19 cellular contexts compared by ENCODE assay signal in genomic region chr5:170159101-170159698, GRCh38. TPM values are rescaled to one million over a fixed set of nuclear protein-coding genes. Genes with fewer than 3 reads are reported as not detected.
A peak's percentile ranks its signal among the peaks of the same experiment; 100 is the strongest.
DNase-seq lines count a peak whose midpoint lies in the region; ATAC-seq, FAIRE-seq and TF ChIP-seq lines count a peak whose summit lies in the region.
"Had no signal": no experiment of that assay in that cellular context is flagged by ENCODE, and none has a peak within 500 bp of the region (broad histone marks: within the 10 kb centered on the region; RNA-seq: fewer than 3 reads in every experiment).

No MANE protein-coding gene starts in this region.

- intact Hi-C loops in Right ventricle myocardium superior (cut with DNase I), result no loop called here

- H3K27ac ChIP-seq in RWPE2 (ENCODE audit: poor library complexity, severe bottlenecking), result no peak overlapping the region
- H3K27ac ChIP-seq: heart right ventricle, ovary had no signal

- H3K9me3 Mint-ChIP-seq in immature natural killer cell, result no peaks in the 10 kb centered on the region
- H3K9me3 Mint-ChIP-seq: activated naive CD4-positive, alpha-beta T cell treated with anti-CD3 and anti-CD28 coated beads, Interleukin-2, amount 50 U/mL, for 24 hours; stimulated activated naive B cell treated with anti-CD40 and anti-IgM and Interleukin-4, amounts not matched to agents 10 μg/mL and 1 μg/mL and 100 μg/mL, for 72 hours had no signal

- H3K4me1 ChIP-seq in RWPE2 (ENCODE audit: insufficient read depth, poor library complexity, severe bottlenecking), result no peaks in the 10 kb centered on the region
- H3K4me1 ChIP-seq: heart right ventricle had no signal

- H3K4me3 Mint-ChIP-seq in immature natural killer cell, result no peak overlapping the region
- H3K4me3 Mint-ChIP-seq: activated naive CD4-positive, alpha-beta T cell treated with anti-CD3 and anti-CD28 coated beads, Interleukin-2, amount 50 U/mL, for 24 hours; CD8-positive, alpha-beta memory T cell; stimulated activated naive B cell treated with anti-CD40 and anti-IgM and Interleukin-4, amounts not matched to agents 10 μg/mL and 1 μg/mL and 100 μg/mL, for 72 hours had no signal

- peak; percentile 74 for DNase-seq in HCEC 1CT
- DNase-seq in RWPE2 (ENCODE audit: low spot score), result no peak
- DNase-seq in fibroblast of peridontal ligament (ENCODE audit: extremely low read depth), result peak; percentile 54
- DNase-seq in Right ventricle myocardium superior, result no peak
- DNase-seq in immature natural killer cell, result no peak
- DNase-seq in iPS-NIHi7 (ENCODE audit: extremely low spot score), result no peak
- DNase-seq in GM19239 (ENCODE audit: insufficient read length, low spot score), result no peak
- DNase-seq: activated CD4-positive, alpha-beta T cell treated with anti-CD3 and anti-CD28 coated beads for 1 hour; CD8-positive, alpha-beta memory T cell; heart right ventricle; left cardiac atrium; MM.1S; NCI-H2029; ovary; stimulated activated naive B cell treated with anti-CD40 and anti-IgM and Interleukin-4, amounts not matched to agents 10 μg/mL and 1 μg/mL and 100 μg/mL, for 72 hours had no signal

- no peak for FAIRE-seq in GM19239 (lab: Jason Lieb, UNC)

- no peaks in the 10 kb centered on the region for H3K36me3 Mint-ChIP-seq in immature natural killer cell
- H3K36me3 Mint-ChIP-seq: activated naive CD4-positive, alpha-beta T cell treated with anti-CD3 and anti-CD28 coated beads, Interleukin-2, amount 50 U/mL, for 24 hours; CD8-positive, alpha-beta memory T cell; stimulated activated naive B cell treated with anti-CD40 and anti-IgM and Interleukin-4, amounts not matched to agents 10 μg/mL and 1 μg/mL and 100 μg/mL, for 72 hours had no signal

- no peak for TF ChIP-seq CTCF in RWPE2 (IDR thresholded peaks at IDR 0.05; ENCODE audit: poor library complexity, severe bottlenecking)

- no peaks in the 10 kb centered on the region for H3K9me3 ChIP-seq in RWPE2 (ENCODE audit: severe bottlenecking)
- H3K9me3 ChIP-seq: heart right ventricle, ovary had no signal

- ATAC-seq in RWPE2 (ENCODE audit: low read depth) (peak; percentile 85), Right ventricle myocardium superior (ENCODE audit: poor library complexity) (no peak)
- ATAC-seq: heart right ventricle; left cardiac atrium; stimulated activated naive B cell treated with anti-CD40 and anti-IgM and Interleukin-4, amounts not matched to agents 10 μg/mL and 1 μg/mL and 100 μg/mL, for 72 hours had no signal

- no peak overlapping the region for H3K27ac Mint-ChIP-seq in immature natural killer cell
- H3K27ac Mint-ChIP-seq: activated naive CD4-positive, alpha-beta T cell treated with anti-CD3 and anti-CD28 coated beads, Interleukin-2, amount 50 U/mL, for 24 hours; CD8-positive, alpha-beta memory T cell; stimulated activated naive B cell treated with anti-CD40 and anti-IgM and Interleukin-4, amounts not matched to agents 10 μg/mL and 1 μg/mL and 100 μg/mL, for 72 hours had no signal

- H3K36me3 ChIP-seq in RWPE2 (ENCODE audit: low read depth), result no peaks in the 10 kb centered on the region
- H3K36me3 ChIP-seq: heart right ventricle, ovary had no signal

- H3K27me3 Mint-ChIP-seq in immature natural killer cell (ENCODE audit: low read depth in 3 of 3), result no peaks in the 10 kb centered on the region
- H3K27me3 Mint-ChIP-seq: activated naive CD4-positive, alpha-beta T cell treated with anti-CD3 and anti-CD28 coated beads, Interleukin-2, amount 50 U/mL, for 24 hours; stimulated activated naive B cell treated with anti-CD40 and anti-IgM and Interleukin-4, amounts not matched to agents 10 μg/mL and 1 μg/mL and 100 μg/mL, for 72 hours had no signal

- H3K4me3 ChIP-seq in RWPE2 (ENCODE audit: severe bottlenecking), result no peak overlapping the region
- H3K4me3 ChIP-seq: heart right ventricle, ovary, smooth muscle cell had no signal

- H3K4me1 Mint-ChIP-seq in immature natural killer cell, result no peaks in the 10 kb centered on the region
- H3K4me1 Mint-ChIP-seq: activated naive CD4-positive, alpha-beta T cell treated with anti-CD3 and anti-CD28 coated beads, Interleukin-2, amount 50 U/mL, for 24 hours; CD8-positive, alpha-beta memory T cell had no signal

- H3K27me3 ChIP-seq in RWPE2 (ENCODE audit: insufficient read depth, poor library complexity, severe bottlenecking), result no peaks in the 10 kb centered on the region
- H3K27me3 ChIP-seq: heart right ventricle, ovary had no signal

RNA-seq across cellular contexts. Expression of gene FOXI1, which starts 53.5 kb away (rescaled TPM):
- total RNA-seq in Right ventricle myocardium superior, result not detected
- not detected for polyA plus RNA-seq in immature natural killer cell
- total RNA-seq: CD8-positive, alpha-beta memory T cell; cerebellum; heart right ventricle; left cardiac atrium; ovary; smooth muscle cell; T-helper 2 cell treated with Interferon-gamma antibody and Interleukin-4, amounts not matched to agents 100 ng/mL and 5 ng/mL, for 36 hours had no signal
- polyA plus RNA-seq: CD8-positive, alpha-beta memory T cell; heart right ventricle; ovary; smooth muscle cell had no signal

Comparison
In these comparisons a context has a peak if more than half of its experiments do, and no peak if none do; other contexts are left out.
1. DNase-seq: peak in HCEC 1CT (single experiment) and fibroblast of peridontal ligament (single experiment); none in RWPE2 (single experiment), Right ventricle myocardium superior (single experiment), immature natural killer cell (0 of 3), iPS-NIHi7 (single experiment) and GM19239 (single experiment).